In genomic region chr20:44080646-44081267, GRCh38 we compare ENCODE assay signal across 8 cellular contexts.
DNase-seq lines count a peak whose midpoint lies in the region; ATAC-seq, FAIRE-seq and TF ChIP-seq lines count a peak whose summit lies in the region.

No MANE protein-coding gene starts in this region.

- H3F3A ChIP-seq in GM23248 (ENCODE audit: insufficient read depth) = peaks cover 12% of the 10 kb centered on the region; the same call in 1 of the 2 replicates

- H3K27me3 ChIP-seq in GM23248 (replicated peaks; ENCODE audit: insufficient read depth) (no peaks in the 10 kb centered on the region), heart right ventricle (no peaks in the 10 kb centered on the region)

- no peaks in the 10 kb centered on the region for H4K20me1 ChIP-seq in GM23248 (ENCODE audit: insufficient read depth)

- TF ChIP-seq CTCF in D721Med (IDR thresholded peaks at IDR 0.05; ENCODE audit: insufficient read depth, missing control alignments) = peak; percentile 98
- TF ChIP-seq CTCF in heart right ventricle (IDR thresholded peaks at IDR 0.05) = peak; percentile 95 to 100 (median 98)

- H3K4me1 ChIP-seq in GM23248 (ENCODE audit: insufficient read depth) (peaks cover 10% of the 10 kb centered on the region), heart right ventricle (peaks cover 0 to 17% (median 4%) of the 10 kb centered on the region in 9 donors)

- H2AFZ ChIP-seq in GM23248 = no peak overlapping the region

- no peak overlapping the region for H3K9ac ChIP-seq in GM23248

- 10 to 16% methylated on average over 8 of the region's 8 CpGs for WGBS in GM23248 (ENCODE audit: low coverage in 1 of 2, low lambda C conversion rate in 2 of 2, missing lambda C conversion rate in 2 of 2), 2 experiments
- 14 to 18% methylated on average over 8 of the region's 8 CpGs for WGBS in heart right ventricle, 2 donors

- H3K4me3 ChIP-seq in GM23248 (no peak overlapping the region), heart right ventricle (no peak overlapping the region)

- no peaks in the 10 kb centered on the region for H3K36me3 ChIP-seq in GM23248 (ENCODE audit: low read depth)
- no peaks in the 10 kb centered on the region for H3K36me3 ChIP-seq in heart right ventricle

- FAIRE-seq in D721Med (lab: Jason Lieb, UNC) = no peak

- H3K9me3 ChIP-seq in GM23248 (ENCODE audit: low read depth) (no peaks in the 10 kb centered on the region), heart right ventricle (no peaks in the 10 kb centered on the region)

- no peak overlapping the region for H3K27ac ChIP-seq in GM23248
- H3K27ac ChIP-seq in heart right ventricle = no peak overlapping the region

- peak; percentile 58 for DNase-seq in D721Med (ENCODE audit: insufficient read length, low spot score)
- peak; percentile 83 for DNase-seq in GM23248
- DNase-seq in NCI-H1092 (lab: John Stamatoyannopoulos, UW) = peak; percentile 65
- DNase-seq in SKM-1 treated with dmso at 0.1 percent for 144 hours (lab: John Stamatoyannopoulos, UW; ENCODE audit: unreplicated experiment) = peak; percentile 65
- DNase-seq in activated naive CD8-positive, alpha-beta T cell treated with anti-CD3 and anti-CD28 coated beads, Interleukin-2, amount 50 U/mL, for 16 hours (ENCODE audit: low read depth, low spot score) = peak; percentile 57
- DNase-seq in heart right ventricle = peak; percentile 52 to 69
- peak; percentile 63 for DNase-seq in renal cortical epithelial cell (ENCODE audit: low read depth)

- no peaks in the 10 kb centered on the region for H3K79me2 ChIP-seq in GM23248 (ENCODE audit: insufficient read depth)

- in situ Hi-C loops in GM23248 (cut with MboI) = loop anchor here (5.0 to 10.0 kb wide), 2 partner anchors 328 to 546 kb away; no protein-coding TSS in a partner anchor

- no peaks in the 10 kb centered on the region for H3K9me2 ChIP-seq in GM23248 (ENCODE audit: insufficient read depth)

- H3K4me2 ChIP-seq in GM23248 (ENCODE audit: unreplicated experiment) = no peak overlapping the region

- intact Hi-C loops in heart right ventricle (cut with DNase I) = loop anchor here (1.0 to 10.0 kb wide), 15 partner anchors 24 to 636 kb away; partner anchors contain the start of gene SRSF6 (in 1 of the 10)

- ATAC-seq in heart right ventricle (peak; percentile 68 to 88 (median 84)), GM19397 (IDR thresholded peaks at IDR 0.05; ENCODE audit: unreplicated experiment) (no peak)
